ENCODE assay signal across 2 cellular contexts in the genomic region with DNA sequence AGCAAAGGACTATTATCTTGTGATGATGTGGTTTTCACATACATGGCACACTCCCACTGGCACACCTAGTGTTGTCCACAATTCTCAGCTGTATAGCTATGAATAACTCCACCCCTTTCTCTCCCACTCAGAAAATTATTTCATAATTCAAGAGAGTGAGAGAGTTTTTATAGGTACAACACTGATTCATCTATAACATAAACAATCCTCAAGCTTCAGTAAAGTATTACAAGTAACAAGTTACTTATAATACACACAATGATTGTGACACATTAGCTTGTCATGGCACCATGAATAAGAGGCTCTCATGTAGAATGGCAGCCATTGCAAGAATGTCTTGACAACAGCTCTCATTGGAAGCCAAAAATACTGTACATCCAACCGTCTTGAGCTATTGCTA.
TF ChIP-seq lines count a peak whose summit lies in the region.

No MANE protein-coding gene starts in this region.

TF ChIP-seq in A549, 52 proteins besides CTCF, POLR2A, EP300 and RAD21:
- TF ChIP-seq JUNB (IDR thresholded peaks at IDR 0.05) (no peak), FOSB (CRISPR knock-in tag; IDR thresholded peaks at IDR 0.05) (no peak), MAZ (IDR thresholded peaks at IDR 0.05; ENCODE audit: borderline replicate concordance, low read depth, low read length) (no peak), KDM1A (IDR thresholded peaks at IDR 0.05; ENCODE audit: low read depth) (no peak), NFE2L2 (conservative IDR thresholded peaks at IDR 0.05; ENCODE audit: low read length) (no peak), CHD4 (IDR thresholded peaks at IDR 0.05; ENCODE audit: borderline replicate concordance) (no peak), EHMT2 (IDR thresholded peaks at IDR 0.05; ENCODE audit: low read depth) (no peak), NPAS2 (CRISPR knock-in tag; IDR thresholded peaks at IDR 0.05; ENCODE audit: borderline replicate concordance) (no peak), ESRRA (IDR thresholded peaks at IDR 0.05; ENCODE audit: borderline replicate concordance, low read length) (no peak), KDM5A (IDR thresholded peaks at IDR 0.05) (no peak), RARB (CRISPR knock-in tag; IDR thresholded peaks at IDR 0.05) (no peak), HOXA7 (CRISPR knock-in tag; IDR thresholded peaks at IDR 0.05) (no peak), NR3C1 (IDR thresholded peaks at IDR 0.05) (no peak), EHF (CRISPR knock-in tag; IDR thresholded peaks at IDR 0.05) (no peak), TFCP2L1 (CRISPR knock-in tag; IDR thresholded peaks at IDR 0.05) (no peak)
- TF ChIP-seq, protein P1, sequence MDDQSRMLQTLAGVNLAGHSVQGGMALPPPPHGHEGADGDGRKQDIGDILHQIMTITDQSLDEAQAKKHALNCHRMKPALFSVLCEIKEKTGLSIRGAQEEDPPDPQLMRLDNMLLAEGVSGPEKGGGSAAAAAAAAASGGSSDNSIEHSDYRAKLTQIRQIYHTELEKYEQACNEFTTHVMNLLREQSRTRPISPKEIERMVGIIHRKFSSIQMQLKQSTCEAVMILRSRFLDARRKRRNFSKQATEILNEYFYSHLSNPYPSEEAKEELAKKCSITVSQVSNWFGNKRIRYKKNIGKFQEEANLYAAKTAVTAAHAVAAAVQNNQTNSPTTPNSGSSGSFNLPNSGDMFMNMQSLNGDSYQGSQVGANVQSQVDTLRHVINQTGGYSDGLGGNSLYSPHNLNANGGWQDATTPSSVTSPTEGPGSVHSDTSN (IDR thresholded peaks at IDR 0.05), result no peak
- TF ChIP-seq, protein P2, sequence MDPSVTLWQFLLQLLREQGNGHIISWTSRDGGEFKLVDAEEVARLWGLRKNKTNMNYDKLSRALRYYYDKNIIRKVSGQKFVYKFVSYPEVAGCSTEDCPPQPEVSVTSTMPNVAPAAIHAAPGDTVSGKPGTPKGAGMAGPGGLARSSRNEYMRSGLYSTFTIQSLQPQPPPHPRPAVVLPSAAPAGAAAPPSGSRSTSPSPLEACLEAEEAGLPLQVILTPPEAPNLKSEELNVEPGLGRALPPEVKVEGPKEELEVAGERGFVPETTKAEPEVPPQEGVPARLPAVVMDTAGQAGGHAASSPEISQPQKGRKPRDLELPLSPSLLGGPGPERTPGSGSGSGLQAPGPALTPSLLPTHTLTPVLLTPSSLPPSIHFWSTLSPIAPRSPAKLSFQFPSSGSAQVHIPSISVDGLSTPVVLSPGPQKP (IDR thresholded peaks at IDR 0.05; ENCODE audit: low read depth, low read length), result no peak
- TF ChIP-seq, protein P3, sequence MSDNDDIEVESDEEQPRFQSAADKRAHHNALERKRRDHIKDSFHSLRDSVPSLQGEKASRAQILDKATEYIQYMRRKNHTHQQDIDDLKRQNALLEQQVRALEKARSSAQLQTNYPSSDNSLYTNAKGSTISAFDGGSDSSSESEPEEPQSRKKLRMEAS (IDR thresholded peaks at IDR 0.05), result no peak

TF ChIP-seq in IMR-90, 13 proteins besides CTCF, POLR2A, EP300 and RAD21:
- TF ChIP-seq RFX5 (IDR thresholded peaks at IDR 0.05; ENCODE audit: low read depth, low read length) (no peak), CEBPB (IDR thresholded peaks at IDR 0.05; ENCODE audit: low read depth, low read length) (peak; percentile 66)
TF ChIP-seq in IMR-90: peak in this region for 1.
